Comparison of ENCODE assay signal across 8 cellular contexts in genomic region chr16:69613283-69614154, GRCh38. TPM values are rescaled to one million over a fixed set of nuclear protein-coding genes. Genes with fewer than 3 reads are reported as not detected.
DNase-seq lines count a peak whose midpoint lies in the region; ATAC-seq and TF ChIP-seq lines count a peak whose summit lies in the region.

No MANE protein-coding gene starts in this region.

- H3K27me3 ChIP-seq in ascending aorta, result no peaks in the 10 kb centered on the region
- H3K27me3 ChIP-seq in lower lobe of right lung (ENCODE audit: low read depth), result no peaks in the 10 kb centered on the region

- CTCF ChIA-PET in HEK293 (lab: Yijun Ruan, JAX), result no interaction called here

- peak; percentile 37 for DNase-seq in Caki2 (ENCODE audit: low read depth)
- no peak for DNase-seq in ascending aorta (ENCODE audit: low spot score in 2 of 2)
- DNase-seq in lower lobe of right lung, result no peak
- no peak for DNase-seq in foreskin melanocyte
- no peak for DNase-seq in NCI-H345 (lab: John Stamatoyannopoulos, UW)

- H3K4me1 ChIP-seq in HEK293 (ENCODE audit: control insufficient read depth, insufficient read depth, low read length) (peaks cover 25% of the 10 kb centered on the region), ascending aorta (peaks cover 0 to 29% of the 10 kb centered on the region in 2 donors), lower lobe of right lung (peaks cover 31% of the 10 kb centered on the region)

- H3K36me3 ChIP-seq in HEK293 (ENCODE audit: control insufficient read depth in 2 of 2, insufficient read depth in 1 of 2, low read length in 2 of 2) (peaks cover 0 to 3% of the 10 kb centered on the region in 2 experiments; a peak in 2 of 3 replicates), ascending aorta (peaks cover 0 to under 1% of the 10 kb centered on the region in 2 donors), lower lobe of right lung (no peaks in the 10 kb centered on the region)

- H3K27ac ChIP-seq in HEK293 (ENCODE audit: extremely low read depth, low read depth, low read length) (no peak overlapping the region), ascending aorta (peak overlapping the region; percentile 20 to 36), lower lobe of right lung (peak overlapping the region; percentile 44)

- in situ Hi-C loops in Caki2 (cut with HindIII; ENCODE audit: low pct_unique_long_range_greater_than_20kb, low sequenced_read_pairs), result no loop called here

- intact Hi-C loops in ascending aorta (cut with DNase I), result no loop called here
- intact Hi-C loops in lower lobe of right lung (cut with DNase I), result no loop called here

- TF ChIP-seq CTCF in HEK293 (tag by site-specific recombination; IDR thresholded peaks at IDR 0.05), result no peak
- no peak for TF ChIP-seq CTCF in ascending aorta (IDR thresholded peaks at IDR 0.05)
- no peak for TF ChIP-seq CTCF in lower lobe of right lung (IDR thresholded peaks at IDR 0.05)

- POLR2A ChIA-PET in HEK293 (lab: Yijun Ruan, JAX), result no interaction called here

- peak; percentile 83 to 88 for ATAC-seq in lower lobe of right lung
- ATAC-seq in GM21717 (IDR thresholded peaks at IDR 0.05; ENCODE audit: unreplicated experiment), result no peak
- ATAC-seq in GM18907 (IDR thresholded peaks at IDR 0.05; ENCODE audit: unreplicated experiment), result no peak

- no peaks in the 10 kb centered on the region for H3K9me3 ChIP-seq in HEK293 (ENCODE audit: control insufficient read depth, insufficient read depth, low read depth, low read length)
- H3K9me3 ChIP-seq in ascending aorta, result no peaks in the 10 kb centered on the region
- no peaks in the 10 kb centered on the region for H3K9me3 ChIP-seq in lower lobe of right lung

- no peak overlapping the region for H3K4me3 ChIP-seq in HEK293 (ENCODE audit: low read depth, low read length)
- H3K4me3 ChIP-seq in ascending aorta, result no peak overlapping the region
- no peak overlapping the region for H3K4me3 ChIP-seq in lower lobe of right lung

TF ChIP-seq in HEK293, 187 proteins besides CTCF, POLR2A, EP300 and RAD21:
- TF ChIP-seq ZNF777 (tag by site-specific recombination; IDR thresholded peaks at IDR 0.05; ENCODE audit: borderline replicate concordance), result no peak
- peak; percentile 86 for TF ChIP-seq PRDM1 (tag by site-specific recombination; IDR thresholded peaks at IDR 0.05)
- TF ChIP-seq PRDM6 (tag by site-specific recombination; IDR thresholded peaks at IDR 0.05), result peak; percentile 9; the same call in 1 of the 2 replicates

RNA-seq across cellular contexts. Expression of gene NFAT5, which starts 47.8 kb away (rescaled TPM):
- total RNA-seq in Caki2 (2014; rRNA removed; shearing (Covaris generic); ENCODE audit: low replicate concordance), result 6.1 and 19.9 TPM in 2 replicates
- total RNA-seq in ascending aorta (48.9 TPM), lower lobe of right lung (56.7 TPM)

Comparison
In these comparisons a context has a peak if more than half of its experiments do, and no peak if none do; other contexts are left out.
1. ATAC-seq: peak in lower lobe of right lung (2 of 2); none in GM21717 (single experiment) and GM18907 (single experiment).